18 cellular contexts compared by ENCODE assay signal in the genomic region with DNA sequence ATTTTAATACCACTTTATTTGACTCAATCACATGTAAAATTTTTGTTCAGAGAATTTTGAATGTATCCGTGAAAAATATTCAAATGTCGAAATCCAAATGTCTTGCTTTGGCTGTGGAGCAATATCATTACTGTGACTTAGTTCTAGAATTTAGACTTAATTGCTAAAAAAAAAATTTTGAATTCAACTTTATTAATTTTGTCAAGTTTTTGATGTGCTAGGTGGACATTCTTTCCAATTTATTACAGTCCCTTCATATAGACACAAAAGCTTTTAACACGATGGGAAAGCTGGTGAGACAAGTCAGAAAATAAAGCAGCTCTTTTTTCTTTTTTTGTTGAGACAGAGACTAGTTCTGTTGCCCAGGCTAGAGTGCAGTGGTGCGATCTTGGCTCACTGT.
"Had no signal": no experiment of that assay in that cellular context is flagged by ENCODE, and none has a peak within 500 bp of the region (broad histone marks: within the 10 kb centered on the region; RNA-seq: fewer than 3 reads in every experiment).

No MANE protein-coding gene starts in this region.

- H3K4me3 ChIP-seq: cardiac muscle cell, pancreas, spleen, tibial artery had no signal

- H3K9me3 Mint-ChIP-seq: activated T-helper 1 cell treated with anti-CD3 and anti-CD28 coated beads, Interleukin-12 subunit alpha, Interleukin-12 subunit beta, Interleukin-2, Interleukin-4 antibody, amounts not matched to agents 30 ng/mL and 10 ng/mL and 1 ng/mL, durations not matched to agents 14 hours and 24 hours and 36 hours; dendritic cell treated with granulocyte-macrophage colony-stimulating factor and Interleukin-4, amounts not matched to agents 40 ng/mL and 50 ng/mL, for 4 days; memory B cell; naive thymus-derived CD8-positive, alpha-beta T cell; stimulated activated naive B cell treated with anti-CD40 and anti-IgM and Interleukin-4, amounts not matched to agents 10 μg/mL and 1 μg/mL and 100 μg/mL, for 72 hours had no signal

- H3K4me3 Mint-ChIP-seq: activated naive CD8-positive, alpha-beta T cell; activated T-helper 1 cell treated with anti-CD3 and anti-CD28 coated beads, Interleukin-12 subunit alpha, Interleukin-12 subunit beta, Interleukin-2, Interleukin-4 antibody, amounts not matched to agents 30 ng/mL and 10 ng/mL and 1 ng/mL, durations not matched to agents 14 hours and 24 hours and 36 hours; dendritic cell treated with granulocyte-macrophage colony-stimulating factor and Interleukin-4, amounts not matched to agents 40 ng/mL and 50 ng/mL, for 4 days; memory B cell; naive thymus-derived CD8-positive, alpha-beta T cell; stimulated activated naive B cell treated with anti-CD40 and anti-IgM and Interleukin-4, amounts not matched to agents 10 μg/mL and 1 μg/mL and 100 μg/mL, for 72 hours had no signal

- DNase-seq: activated CD4-positive, alpha-beta T cell treated with anti-CD3 and anti-CD28 coated beads for 1 hour; activated gamma-delta T cell treated with Interleukin-2 at 50 U/mL for 16 hours; amygdala; effector memory CD4-positive, alpha-beta T cell; naive thymus-derived CD8-positive, alpha-beta T cell; pancreas; spleen; stimulated activated CD4-positive, alpha-beta T cell treated with anti-CD3 and anti-CD28 coated beads, Interleukin-4, amount 100 ng/mL, for 4 hours; stimulated activated naive B cell treated with anti-CD40 and anti-IgM and Interleukin-4, amounts not matched to agents 10 μg/mL and 1 μg/mL and 100 μg/mL, for 72 hours; substantia nigra; T-helper 2 cell; tibial artery had no signal

- H3K27ac Mint-ChIP-seq: activated naive CD8-positive, alpha-beta T cell; activated T-helper 1 cell treated with anti-CD3 and anti-CD28 coated beads, Interleukin-12 subunit alpha, Interleukin-12 subunit beta, Interleukin-2, Interleukin-4 antibody, amounts not matched to agents 30 ng/mL and 10 ng/mL and 1 ng/mL, durations not matched to agents 14 hours and 24 hours and 36 hours; dendritic cell treated with granulocyte-macrophage colony-stimulating factor and Interleukin-4, amounts not matched to agents 40 ng/mL and 50 ng/mL, for 4 days; memory B cell; naive thymus-derived CD8-positive, alpha-beta T cell; stimulated activated naive B cell treated with anti-CD40 and anti-IgM and Interleukin-4, amounts not matched to agents 10 μg/mL and 1 μg/mL and 100 μg/mL, for 72 hours had no signal

- H3K4me1 Mint-ChIP-seq: naive thymus-derived CD8-positive, alpha-beta T cell; stimulated activated naive B cell treated with anti-CD40 and anti-IgM and Interleukin-4, amounts not matched to agents 10 μg/mL and 1 μg/mL and 100 μg/mL, for 72 hours had no signal

- H3K36me3 Mint-ChIP-seq: activated naive CD8-positive, alpha-beta T cell; memory B cell; naive thymus-derived CD8-positive, alpha-beta T cell; stimulated activated naive B cell treated with anti-CD40 and anti-IgM and Interleukin-4, amounts not matched to agents 10 μg/mL and 1 μg/mL and 100 μg/mL, for 72 hours had no signal

- H3K27me3 Mint-ChIP-seq: dendritic cell treated with granulocyte-macrophage colony-stimulating factor and Interleukin-4, amounts not matched to agents 40 ng/mL and 50 ng/mL, for 4 days had no signal

- H3K36me3 ChIP-seq: cardiac muscle cell, neutrophil, pancreas, spleen, tibial artery had no signal

- H3K4me1 ChIP-seq: spleen had no signal

- H3K27ac ChIP-seq: neutrophil, pancreas, tibial artery had no signal

- H3K27me3 ChIP-seq: cardiac muscle cell, pancreas, spleen, tibial artery had no signal

- H3K9me3 ChIP-seq: neutrophil, pancreas, spleen, tibial artery had no signal

- ATAC-seq: naive thymus-derived CD8-positive, alpha-beta T cell; pancreas; stimulated activated naive B cell treated with anti-CD40 and anti-IgM and Interleukin-4, amounts not matched to agents 10 μg/mL and 1 μg/mL and 100 μg/mL, for 72 hours had no signal
